Comparison of ENCODE assay signal across 16 cellular contexts in genomic region chr10:43344051-43344450, GRCh38. TPM values are rescaled to one million over a fixed set of nuclear protein-coding genes. Genes with fewer than 3 reads are reported as not detected.
A peak's percentile ranks its signal among the peaks of the same experiment; 100 is the strongest.
DNase-seq lines count a peak whose midpoint lies in the region; TF ChIP-seq lines count a peak whose summit lies in the region.
"Had no signal": no experiment of that assay in that cellular context is flagged by ENCODE, and none has a peak within 500 bp of the region (broad histone marks: within the 10 kb centered on the region; RNA-seq: fewer than 3 reads in every experiment).

No MANE protein-coding gene starts in this region.

- no peaks in the 10 kb centered on the region for H3K9me3 ChIP-seq in GM23248 (ENCODE audit: low read depth)
- H3K9me3 ChIP-seq: BE2C had no signal

- DNase-seq in A172 (ENCODE audit: low spot score) (peak; percentile 55), GM23248 (peak; percentile 45), RPMI7951 (ENCODE audit: low read depth) (peak; percentile 22), kidney tubule cell (ENCODE audit: low spot score) (peak; percentile 26), Calu3 (no peak), GM13976 (ENCODE audit: low spot score) (no peak)
- DNase-seq in stimulated activated CD4-positive, alpha-beta T cell treated with anti-CD3 and anti-CD28 coated beads, Interleukin-2, amount 100 ng/mL, for 48 hours, result no peak
- DNase-seq: BE2C; CD4-positive, alpha-beta memory T cell; NCI-H1930; NCI-H2171; NCI-H526; NK-92 treated with Interleukin-12 subunit alpha and Interleukin-12 subunit beta, amount 100 ng/mL, for 24 hours; Right ventricle myocardium superior had no signal

- in situ Hi-C loops in GM23248 (cut with MboI) (no loop called here), GM13976 (cut with MboI; ENCODE audit: low sequenced_read_pairs, unreplicated experiment) (no loop called here)

- H2AFZ ChIP-seq in GM23248, result no peak overlapping the region

- no TSS peak for BruUV-seq in Calu3 (replicated peaks; lab: Mats Ljungman, UMichigan)

- TF ChIP-seq CTCF in Calu3 (IDR thresholded peaks at IDR 0.05; ENCODE audit: unreplicated experiment) (no peak), GM13976 (IDR thresholded peaks at IDR 0.05; ENCODE audit: borderline replicate concordance, control extremely low read depth, extremely low read depth, insufficient read depth, missing control alignments) (no peak)

- H3K4me1 Mint-ChIP-seq in Calu3 (ENCODE audit: low read depth, unreplicated experiment), result peaks cover 46% of the 10 kb centered on the region

- no peak overlapping the region for H3K27ac ChIP-seq in GM23248
- H3K27ac ChIP-seq: KMS-11 had no signal

- no peaks in the 10 kb centered on the region for H3K9me3 Mint-ChIP-seq in Calu3 (ENCODE audit: low read depth, unreplicated experiment)
- H3K9me3 Mint-ChIP-seq: CD4-positive, alpha-beta memory T cell had no signal

- H3K79me2 ChIP-seq in GM23248 (ENCODE audit: insufficient read depth), result no peaks in the 10 kb centered on the region

- intact Hi-C loops in Calu3 (cut with micrococcal nuclease; ENCODE audit: unreplicated experiment), result no loop called here

- H3K36me3 ChIP-seq in GM23248 (ENCODE audit: low read depth), result no peaks in the 10 kb centered on the region
- H3K36me3 ChIP-seq: BE2C had no signal

- peaks cover 15% of the 10 kb centered on the region for H3K36me3 Mint-ChIP-seq in Calu3 (ENCODE audit: insufficient read depth, unreplicated experiment)
- H3K36me3 Mint-ChIP-seq: CD4-positive, alpha-beta memory T cell had no signal

- no peak overlapping the region for H3K27ac Mint-ChIP-seq in Calu3 (ENCODE audit: unreplicated experiment)

- H4K20me1 ChIP-seq in GM23248 (ENCODE audit: insufficient read depth), result no peaks in the 10 kb centered on the region

- H3K4me1 ChIP-seq in GM23248 (ENCODE audit: insufficient read depth), result 0 out of 2 replicates have a peak, but pooled peaks cover 2% of the 10 kb centered on the region
- H3K4me1 ChIP-seq: BE2C had no signal

- H3K4me3 ChIP-seq in GM23248, result no peak overlapping the region

- no peaks in the 10 kb centered on the region for H3K27me3 Mint-ChIP-seq in Calu3 (ENCODE audit: unreplicated experiment)

- H3K4me3 Mint-ChIP-seq in Calu3 (ENCODE audit: low read depth, unreplicated experiment), result no peak overlapping the region
- H3K4me3 Mint-ChIP-seq: CD4-positive, alpha-beta memory T cell had no signal

- peaks cover 6% of the 10 kb centered on the region; the same call in 1 of the 2 replicates for H3K27me3 ChIP-seq in GM23248 (replicated peaks; ENCODE audit: insufficient read depth)

- H3K9ac ChIP-seq in GM23248, result no peak overlapping the region
- H3K9ac ChIP-seq: KMS-11 had no signal

- no peaks in the 10 kb centered on the region for H3K9me2 ChIP-seq in GM23248 (ENCODE audit: insufficient read depth)

- CTCF ChIA-PET in Calu3 (lab: Charles Lee), result no interaction called here

- 30 to 32% methylated on average over 8 of the region's 8 CpGs for WGBS in GM23248 (ENCODE audit: low coverage in 1 of 2, low lambda C conversion rate in 2 of 2, missing lambda C conversion rate in 2 of 2), 2 experiments

- H3F3A ChIP-seq in GM23248 (ENCODE audit: insufficient read depth), result no peaks in the 10 kb centered on the region

- H3K4me2 ChIP-seq in GM23248 (ENCODE audit: unreplicated experiment), result no peak overlapping the region
- H3K4me2 ChIP-seq: KMS-11 had no signal

RNA-seq across cellular contexts. Expression of gene FXYD4, which starts 27.4 kb away (rescaled TPM):
- not detected in 2 replicates for total RNA-seq in A172 (2014; rRNA removed; shearing (Covaris generic))
- not detected in 2 replicates for total RNA-seq in GM23248 (2014; rRNA removed; shearing (Covaris generic))
- not detected in 2 replicates for polyA plus RNA-seq in GM23248 (2016; fragmentation: Nextera tagmentation; extraction: Ambion mirVana)
- not detected in 2 replicates for total RNA-seq in RPMI7951 (2014; rRNA removed; shearing (Covaris generic))
- total RNA-seq in Calu3 (2022), result not detected in 2 replicates
- total RNA-seq: CD4-positive, alpha-beta memory T cell; H1; Right ventricle myocardium superior had no signal
- polyA plus RNA-seq: CD4-positive, alpha-beta memory T cell; H1 had no signal

Comparison
In these comparisons a context has a peak if more than half of its experiments do, and no peak if none do; other contexts are left out.
1. DNase-seq: peak in A172 (single experiment), GM23248 (single experiment), RPMI7951 (single experiment) and kidney tubule cell (single experiment); none in stimulated activated CD4-positive, alpha-beta T cell treated with anti-CD3 and anti-CD28 coated beads, Interleukin-2, amount 100 ng/mL, for 48 hours (0 of 2), Calu3 (single experiment) and GM13976 (single experiment).